Comparison of ENCODE assay signal across 8 cellular contexts in genomic region chr19:19366691-19367396, GRCh38. TPM values are rescaled to one million over a fixed set of nuclear protein-coding genes. Genes with fewer than 3 reads are reported as not detected.
DNase-seq lines count a peak whose midpoint lies in the region; ATAC-seq and TF ChIP-seq lines count a peak whose summit lies in the region.

No MANE protein-coding gene starts in this region.

- H3K4me3 ChIP-seq in retinal pigment epithelial cell (ENCODE audit: low read length): no peak overlapping the region

- TF ChIP-seq CTCF in retinal pigment epithelial cell (conservative IDR thresholded peaks at IDR 0.05; ENCODE audit: low read depth, low read length): peak; percentile 99

- peak; percentile 73 for ATAC-seq in GM21515 (IDR thresholded peaks at IDR 0.05; ENCODE audit: unreplicated experiment)
- ATAC-seq in HG03025 (IDR thresholded peaks at IDR 0.05; ENCODE audit: low FRiP score, unreplicated experiment): no peak

- DNase-seq in COLO829 (ENCODE audit: low spot score): peak; percentile 60
- peak; percentile 72 for DNase-seq in M059J (ENCODE audit: low read depth)
- DNase-seq in SK-N-DZ (ENCODE audit: low spot score): peak; percentile 93
- DNase-seq in activated naive CD4-positive, alpha-beta T cell treated with Interleukin-2 at 50 U/mL for 16 hours: peak; percentile 74
- peak; percentile 89 for DNase-seq in cardiac septum (ENCODE audit: low spot score)
- no peak for DNase-seq in retinal pigment epithelial cell (ENCODE audit: low read depth)

- intact Hi-C loops in cardiac septum (cut with DNase I): loop anchor here (1.0 kb wide), 2 partner anchors 38 to 122 kb away; partner anchors contain the start of gene GATAD2A

RNA-seq across cellular contexts. Expression of gene GATAD2A, which starts 38.6 kb away (rescaled TPM):
- total RNA-seq in M059J (2014; rRNA removed; shearing (Covaris generic)): 18.3 and 48.7 TPM in 2 replicates
- 33.1 and 45.6 TPM in 2 replicates for polyA plus RNA-seq in SK-N-DZ (2014; cell fraction: cytosol; rRNA removed)
- polyA plus RNA-seq in SK-N-DZ (2014; cell fraction: nucleus; rRNA removed): 20.2 and 20.6 TPM in 2 replicates
- 39.9 TPM for total RNA-seq in cardiac septum

RNA-seq across cellular contexts. Expression of gene MAU2, which starts 46.2 kb away (rescaled TPM):
- total RNA-seq in M059J (2014; rRNA removed; shearing (Covaris generic)): 30.2 and 31.1 TPM in 2 replicates
- 24.8 and 30.3 TPM in 2 replicates for polyA plus RNA-seq in SK-N-DZ (2014; cell fraction: cytosol; rRNA removed)
- polyA plus RNA-seq in SK-N-DZ (2014; cell fraction: nucleus; rRNA removed): 51.3 and 91.0 TPM in 2 replicates
- total RNA-seq in cardiac septum: 46.8 TPM

RNA-seq across cellular contexts. Expression of gene SUGP1, which starts 46.5 kb away (rescaled TPM):
- 22.3 and 23.4 TPM in 2 replicates for total RNA-seq in M059J (2014; rRNA removed; shearing (Covaris generic))
- polyA plus RNA-seq in SK-N-DZ (2014; cell fraction: cytosol; rRNA removed): 32.4 and 41.2 TPM in 2 replicates
- 144 and 159 TPM in 2 replicates for polyA plus RNA-seq in SK-N-DZ (2014; cell fraction: nucleus; rRNA removed)
- 41.6 TPM for total RNA-seq in cardiac septum
